ENCODE assay signal across 8 cellular contexts in genomic region chr6:110876170-110876773, GRCh38. TPM values are rescaled to one million over a fixed set of nuclear protein-coding genes. Genes with fewer than 3 reads are reported as not detected.
DNase-seq lines count a peak whose midpoint lies in the region; ATAC-seq and TF ChIP-seq lines count a peak whose summit lies in the region.

No MANE protein-coding gene starts in this region.

- H3K4me3 ChIP-seq in DND-41 (ENCODE audit: low read depth in 1 of 2, low read length in 2 of 2), result peak overlapping the region; percentile 74 to 79
- peak overlapping the region; percentile 83 for H3K4me3 ChIP-seq in Loucy (ENCODE audit: low read length, poor library complexity, severe bottlenecking)
- peak overlapping the region; percentile 93 to 95 for H3K4me3 ChIP-seq in neutrophil (ENCODE audit: low read depth in 1 of 2, low read length in 1 of 2)

- H3F3A ChIP-seq in Loucy (ENCODE audit: low read depth), result no peaks in the 10 kb centered on the region

- H3K4me1 ChIP-seq in DND-41 (ENCODE audit: insufficient read depth, low read length) (peaks cover 53% of the 10 kb centered on the region), Loucy (ENCODE audit: insufficient read depth, low read length, poor library complexity, severe bottlenecking) (peaks cover 41% of the 10 kb centered on the region), neutrophil (ENCODE audit: control insufficient read depth in 1 of 2, insufficient read depth in 1 of 2, low read depth in 1 of 2, low read length in 1 of 2) (peaks cover 63 to 66% of the 10 kb centered on the region in 2 experiments)

- peak overlapping the region; percentile 87 for H3K9ac ChIP-seq in DND-41 (ENCODE audit: low read depth, low read length)
- peak overlapping the region; percentile 99 for H3K9ac ChIP-seq in Loucy (ENCODE audit: low read depth, low read length, poor library complexity, severe bottlenecking)

- peaks cover 7% of the 10 kb centered on the region; the same call in 1 of the 2 replicates for H3K36me3 ChIP-seq in DND-41 (ENCODE audit: insufficient read depth, low read length)
- no peaks in the 10 kb centered on the region for H3K36me3 ChIP-seq in Loucy (ENCODE audit: insufficient read depth, low read length)
- no peaks in the 10 kb centered on the region for H3K36me3 ChIP-seq in neutrophil

- H2AFZ ChIP-seq in DND-41 (ENCODE audit: low read depth, low read length) (peak overlapping the region; percentile 35), Loucy (ENCODE audit: low read length) (no peak overlapping the region)

- H3K4me2 ChIP-seq in DND-41 (ENCODE audit: insufficient read depth, low read length) (peak overlapping the region; percentile 64), Loucy (ENCODE audit: low read depth, low read length, poor library complexity, severe bottlenecking) (peak overlapping the region; percentile 94)

- ATAC-seq in DND-41 (ENCODE audit: insufficient read depth, low read depth) (peak; percentile 40), GM21786 (IDR thresholded peaks at IDR 0.05; ENCODE audit: unreplicated experiment) (peak; percentile 42)

- H3K27me3 ChIP-seq in DND-41 (ENCODE audit: insufficient read depth, low read length, poor library complexity) (no peaks in the 10 kb centered on the region), Loucy (ENCODE audit: insufficient read depth, low read length, poor library complexity, severe bottlenecking) (peaks cover 13% of the 10 kb centered on the region), neutrophil (no peaks in the 10 kb centered on the region)

- TF ChIP-seq CTCF in DND-41 (IDR thresholded peaks at IDR 0.05; ENCODE audit: borderline replicate concordance, extremely low read depth, low read length, poor library complexity, severe bottlenecking) (no peak), Loucy (conservative IDR thresholded peaks at IDR 0.05; ENCODE audit: low read length) (no peak), neutrophil (IDR thresholded peaks at IDR 0.05) (no peak)

- H3K9me3 ChIP-seq in DND-41 (ENCODE audit: insufficient read depth, low read length, severe bottlenecking) (no peaks in the 10 kb centered on the region), Loucy (ENCODE audit: insufficient read depth, low read depth, low read length) (no peaks in the 10 kb centered on the region), neutrophil (no peaks in the 10 kb centered on the region)

- H4K20me1 ChIP-seq in DND-41 (ENCODE audit: insufficient read depth, low read length), result peaks cover 56% of the 10 kb centered on the region
- peaks cover 66% of the 10 kb centered on the region for H4K20me1 ChIP-seq in Loucy (ENCODE audit: insufficient read depth, low read length, poor library complexity, severe bottlenecking)

- H3K79me2 ChIP-seq in DND-41 (ENCODE audit: insufficient read depth, low read length), result peaks cover 80% of the 10 kb centered on the region
- peaks cover 87% of the 10 kb centered on the region for H3K79me2 ChIP-seq in Loucy (ENCODE audit: insufficient read depth, low read length)

- peak; percentile 60 for DNase-seq in DND-41
- peak; percentile 90 for DNase-seq in SK-N-DZ (ENCODE audit: low spot score)
- DNase-seq in activated naive CD4-positive, alpha-beta T cell treated with anti-CD3 and anti-CD28 coated beads, Interleukin-2, amount 50 U/mL, for 16 hours, result peak; percentile 66
- peak; percentile 84 for DNase-seq in globus pallidus (ENCODE audit: low spot score)
- peak; percentile 85 for DNase-seq in superior temporal gyrus (ENCODE audit: extremely low spot score)

- H3K27ac ChIP-seq in DND-41 (ENCODE audit: low read length) (peak overlapping the region; percentile 90), neutrophil (peak overlapping the region; percentile 85)

- H3K9me2 ChIP-seq in Loucy (replicated peaks; ENCODE audit: low read depth, low read length), result no peaks in the 10 kb centered on the region

RNA-seq across cellular contexts. Expression of gene AMD1, which starts 1.7 kb away (rescaled TPM):
- polyA plus RNA-seq in SK-N-DZ (2014; cell fraction: cytosol; rRNA removed), result 72.1 and 95.1 TPM in 2 replicates
- 53.0 and 56.6 TPM in 2 replicates for polyA plus RNA-seq in SK-N-DZ (2014; cell fraction: nucleus; rRNA removed)

Comparison
In these comparisons a context has a peak if more than half of its experiments do, and no peak if none do; other contexts are left out.
1. Peak in every context shown above with its lines: DNase-seq, ATAC-seq, H3K4me3 ChIP-seq and H3K27ac ChIP-seq.